ENCODE assay signal across 20 cellular contexts in genomic region chr20:58403272-58403671, GRCh38. TPM values are rescaled to one million over a fixed set of nuclear protein-coding genes. Genes with fewer than 3 reads are reported as not detected.
A peak's percentile ranks its signal among the peaks of the same experiment; 100 is the strongest.
DNase-seq lines count a peak whose midpoint lies in the region; ATAC-seq and TF ChIP-seq lines count a peak whose summit lies in the region.
"Had no signal": no experiment of that assay in that cellular context is flagged by ENCODE, and none has a peak within 500 bp of the region (broad histone marks: within the 10 kb centered on the region; RNA-seq: fewer than 3 reads in every experiment).

No MANE protein-coding gene starts in this region.

- ATAC-seq in GM19463 (IDR thresholded peaks at IDR 0.05; ENCODE audit: unreplicated experiment) (peak; percentile 17), HG02798 (IDR thresholded peaks at IDR 0.05; ENCODE audit: poor library complexity, unreplicated experiment) (peak; percentile 14)
- ATAC-seq: heart right ventricle; stimulated activated naive CD8-positive, alpha-beta T cell treated with anti-CD3 and anti-CD28 coated beads, Interleukin-15, amount 100 ng/mL, for 72 hours had no signal

- H3K27ac ChIP-seq in OCI-LY1 (ENCODE audit: low read depth, low read length, poor library complexity, severe bottlenecking) = peak overlapping the region; percentile 74
- H3K27ac ChIP-seq: heart right ventricle had no signal

- DNase-seq in GM12865 (ENCODE audit: low read depth) (peak; percentile 38), inferior parietal cortex (ENCODE audit: extremely low spot score) (no peak), SKM-1 (lab: John Stamatoyannopoulos, UW; ENCODE audit: unreplicated experiment) (no peak), DMS79 treated with DMSO at 0.1 percent for 48 hours (lab: John Stamatoyannopoulos, UW) (no peak), H7 (no peak)
- DNase-seq: activated CD8-positive, alpha-beta memory T cell treated with anti-CD3 and anti-CD28 coated beads for 24 hours; amygdala; CD4-positive, alpha-beta memory T cell; DND-41; effector CD8-positive, alpha-beta T cell; heart right ventricle; islet precursor cell; NCI-H1436; NCI-H2227 treated with DMSO at 0.1 percent for 48 hours; nephron progenitor cell; stimulated activated naive CD8-positive, alpha-beta T cell treated with anti-CD3 and anti-CD28 coated beads, Interleukin-15, amount 100 ng/mL, for 72 hours had no signal

- H3K9ac ChIP-seq in OCI-LY1 (ENCODE audit: low read length) = no peak overlapping the region; the same call in 1 of the 2 replicates

- no peaks in the 10 kb centered on the region for H3K9me3 ChIP-seq in OCI-LY1 (ENCODE audit: low read length)
- H3K9me3 ChIP-seq: HAP-1, heart right ventricle had no signal

- H3K4me3 ChIP-seq in GM12865 (ENCODE audit: low read depth, low read length) (peak overlapping the region; percentile 29), OCI-LY1 (ENCODE audit: low read depth, low read length, poor library complexity, severe bottlenecking) (no peak overlapping the region), H7 (ENCODE audit: insufficient read depth, low read depth, low read length) (no peak overlapping the region)
- H3K4me3 ChIP-seq: HAP-1, heart right ventricle had no signal

- TF ChIP-seq CTCF in GM12865 (IDR thresholded peaks at IDR 0.05; ENCODE audit: insufficient read depth, low read depth, low read length, missing control alignments) (no peak), OCI-LY1 (IDR thresholded peaks at IDR 0.05; ENCODE audit: low read length) (no peak)

- H4K20me1 ChIP-seq in OCI-LY1 (ENCODE audit: insufficient read depth, low read length) = 0 out of 2 replicates have a peak, but pooled peaks cover 3% of the 10 kb centered on the region

- peaks cover 9% of the 10 kb centered on the region for H3K36me3 ChIP-seq in OCI-LY1 (ENCODE audit: insufficient read depth, low read length)
- no peaks in the 10 kb centered on the region for H3K36me3 ChIP-seq in H7 (replicated peaks; ENCODE audit: control insufficient read depth, insufficient read depth, low read length)
- H3K36me3 ChIP-seq: heart right ventricle had no signal

- H3K27me3 ChIP-seq in OCI-LY1 (ENCODE audit: insufficient read depth, low read length) (no peaks in the 10 kb centered on the region), H7 (ENCODE audit: control insufficient read depth, insufficient read depth, low read length) (no peaks in the 10 kb centered on the region)
- H3K27me3 ChIP-seq: heart right ventricle had no signal

- H3K9me2 ChIP-seq in OCI-LY1 (ENCODE audit: low read depth, low read length) = no peaks in the 10 kb centered on the region

- H3F3A ChIP-seq in OCI-LY1 (ENCODE audit: insufficient read depth, low read length) = no peaks in the 10 kb centered on the region

- peaks cover 77% of the 10 kb centered on the region for H3K4me1 ChIP-seq in OCI-LY1 (ENCODE audit: insufficient read depth, low read length, severe bottlenecking)

- peak overlapping the region; percentile 1; the same call in 1 of the 2 replicates for H3K4me2 ChIP-seq in OCI-LY1 (ENCODE audit: low read length)

- peaks cover 92% of the 10 kb centered on the region for H3K79me2 ChIP-seq in OCI-LY1 (ENCODE audit: insufficient read depth, low read length)

- no peak overlapping the region for H2AFZ ChIP-seq in OCI-LY1 (ENCODE audit: low read length)

RNA-seq across cellular contexts. Expression of gene VAPB, which starts 14.2 kb away (rescaled TPM):
- total RNA-seq in H7 (2014; rRNA removed; shearing (Covaris generic)) = 14.0 and 19.9 TPM in 2 replicates
